ENCODE assay signal across 7 cellular contexts in the genomic region with DNA sequence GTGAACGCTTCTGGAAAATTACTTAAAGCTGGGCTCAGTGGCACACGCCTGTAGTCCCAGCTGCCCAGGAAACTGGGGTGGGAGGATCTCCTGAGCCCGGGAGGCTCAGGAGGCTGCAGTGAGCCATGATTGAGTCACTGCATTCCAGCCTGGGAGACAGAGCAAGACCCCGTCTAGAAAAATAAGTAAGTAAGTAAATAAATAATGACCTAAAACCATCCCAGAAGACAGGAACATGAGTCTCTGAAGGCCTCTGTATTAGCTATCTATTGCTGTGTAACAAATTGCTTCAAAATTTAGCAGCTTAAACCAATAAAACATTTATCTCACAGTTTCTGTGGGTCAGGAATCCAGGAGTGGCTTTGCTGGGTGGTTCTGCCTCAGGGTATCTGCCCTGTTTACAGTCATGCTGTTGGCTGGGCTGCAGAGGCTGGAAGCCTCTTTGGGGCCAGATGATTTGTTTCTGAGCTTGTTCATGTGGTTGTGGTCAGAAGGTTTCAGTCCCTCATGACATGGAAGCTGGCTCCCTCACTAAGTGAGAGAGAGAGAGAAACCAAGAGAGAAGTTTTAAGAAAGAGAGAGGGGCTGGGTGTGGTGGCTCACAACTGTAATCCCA. TPM values are rescaled to one million over a fixed set of nuclear protein-coding genes. Genes with fewer than 3 reads are reported as not detected.
DNase-seq lines count a peak whose midpoint lies in the region; ATAC-seq and TF ChIP-seq lines count a peak whose summit lies in the region.

No MANE protein-coding gene starts in this region.

- ATAC-seq in GM18520 (IDR thresholded peaks at IDR 0.05; ENCODE audit: unreplicated experiment) (peak; percentile 84), HG02610 (IDR thresholded peaks at IDR 0.05; ENCODE audit: unreplicated experiment) (peak; percentile 92)

- H3K36me3 ChIP-seq in OCI-LY7 (ENCODE audit: insufficient read depth, low read length) (no peaks in the 10 kb centered on the region), suprapubic skin (no peaks in the 10 kb centered on the region), sigmoid colon (no peaks in the 10 kb centered on the region)

- H3K9me3 ChIP-seq in OCI-LY7 (ENCODE audit: low read length) (no peaks in the 10 kb centered on the region), suprapubic skin (no peaks in the 10 kb centered on the region), sigmoid colon (no peaks in the 10 kb centered on the region)

- no peak for TF ChIP-seq POLR2A in suprapubic skin (IDR thresholded peaks at IDR 0.05)
- no peak for TF ChIP-seq POLR2A in sigmoid colon (IDR thresholded peaks at IDR 0.05)

- no TSS peak for BruUV-seq in OCI-LY7 (replicated peaks; lab: Mats Ljungman, UMichigan)

- H2AFZ ChIP-seq in OCI-LY7 (ENCODE audit: low read length): peak overlapping the region; percentile 82

- intact Hi-C loops in OCI-LY7 (cut with micrococcal nuclease; ENCODE audit: unreplicated experiment) (loop anchor here (1.0 to 5.0 kb wide), 2 partner anchors 38 to 49 kb away; a partner anchor contains a TSS), sigmoid colon (cut with DNase I) (no loop called here)

- 45% methylated on average over 4 of the region's 4 CpGs for WGBS in suprapubic skin
- WGBS in sigmoid colon, 2 donors: 64 to 76% methylated on average over 4 of the region's 4 CpGs

- no peaks in the 10 kb centered on the region for H3K9me2 ChIP-seq in OCI-LY7 (ENCODE audit: insufficient read depth, low read length)

- peaks cover 66% of the 10 kb centered on the region for H3K4me1 ChIP-seq in OCI-LY7 (ENCODE audit: insufficient read depth, low read length, poor library complexity, severe bottlenecking)
- peaks cover 32% of the 10 kb centered on the region for H3K4me1 ChIP-seq in suprapubic skin
- no peaks in the 10 kb centered on the region for H3K4me1 ChIP-seq in sigmoid colon

- CTCF ChIA-PET in OCI-LY7 (lab: Charles Lee; ENCODE audit: unreplicated experiment): interaction anchor here (1.1 to 1.2 kb wide), 2 partner anchors 15 to 18 kb away, joined by 3 to 5 read pairs; no protein-coding TSS in a partner anchor

- H3K27ac ChIP-seq in OCI-LY7 (ENCODE audit: low read depth, low read length, poor library complexity, severe bottlenecking): peak overlapping the region; percentile 46
- H3K27ac ChIP-seq in suprapubic skin: no peak overlapping the region
- H3K27ac ChIP-seq in sigmoid colon: no peak overlapping the region

- TF ChIP-seq EP300 in suprapubic skin (IDR thresholded peaks at IDR 0.05) (no peak), sigmoid colon (IDR thresholded peaks at IDR 0.05) (no peak)

- H3K4me3 ChIP-seq in OCI-LY7 (ENCODE audit: low read depth, low read length, poor library complexity, severe bottlenecking) (no peak overlapping the region), suprapubic skin (no peak overlapping the region), sigmoid colon (no peak overlapping the region)

- POLR2A ChIA-PET in OCI-LY7 (lab: Charles Lee): interaction anchor here (0.5 to 7.7 kb wide), 18 partner anchors 8 to 1405 kb away, joined by 3 to 60 read pairs (median 4); a partner anchor contains a TSS

- H3K27me3 ChIP-seq in suprapubic skin (no peaks in the 10 kb centered on the region), sigmoid colon (no peaks in the 10 kb centered on the region)

- H3K4me2 ChIP-seq in OCI-LY7 (ENCODE audit: low read length): peak overlapping the region; percentile 50

- no peak for TF ChIP-seq CTCF in OCI-LY7 (conservative IDR thresholded peaks at IDR 0.05; ENCODE audit: low read length)
- no peak for TF ChIP-seq CTCF in suprapubic skin (IDR thresholded peaks at IDR 0.05)
- no peak for TF ChIP-seq CTCF in sigmoid colon (IDR thresholded peaks at IDR 0.05)

- H4K20me1 ChIP-seq in OCI-LY7 (ENCODE audit: insufficient read depth, low read length): no peaks in the 10 kb centered on the region

- no peaks in the 10 kb centered on the region for H3K79me2 ChIP-seq in OCI-LY7 (ENCODE audit: insufficient read depth, low read depth, low read length)

- peak; percentile 70 for DNase-seq in OCI-LY7 (ENCODE audit: low spot score)
- peak; percentile 50 for DNase-seq in brain pericyte (ENCODE audit: low read depth, low spot score)
- peak; percentile 27 to 47 for DNase-seq in stimulated activated CD4-positive, alpha-beta T cell treated with anti-CD3 and anti-CD28 coated beads, Interleukin-4, amount 100 ng/mL, for 48 hours (ENCODE audit: low read depth in 2 of 2)
- no peak for DNase-seq in suprapubic skin (ENCODE audit: low spot score in 2 of 2)
- DNase-seq in sigmoid colon: no peak

RNA-seq across cellular contexts. Expression of a gene that starts 48.4 kb away (rescaled TPM):
- total RNA-seq in OCI-LY7 (2014; rRNA removed; shearing (Covaris generic)): 45.4 and 50.5 TPM in 2 replicates
- total RNA-seq in OCI-LY7 (2022) (75.6 and 86.5 TPM in 2 replicates), suprapubic skin (10 to 100 TPM; 45.1 to 77.8 (median 56.3) TPM), sigmoid colon (10 to 100 TPM; 22.8 to 51.0 (median 26.4) TPM)
- 10 to 100 TPM in 1 of 3 donors, 1 to 10 TPM in 2; 4.8 to 13.7 (median 4.9) TPM for polyA plus RNA-seq in sigmoid colon

Comparison
In these comparisons a context has a peak if more than half of its experiments do, and no peak if none do; other contexts are left out.
1. DNase-seq: peak in OCI-LY7 (single experiment), brain pericyte (single experiment) and stimulated activated CD4-positive, alpha-beta T cell treated with anti-CD3 and anti-CD28 coated beads, Interleukin-4, amount 100 ng/mL, for 48 hours (2 of 2); none in suprapubic skin (0 of 2) and sigmoid colon (single experiment).